ENCODE assay signal across 11 cellular contexts in genomic region chr3:133209871-133210550, GRCh38.
A peak's percentile ranks its signal among the peaks of the same experiment; 100 is the strongest.
DNase-seq lines count a peak whose midpoint lies in the region; ATAC-seq lines count a peak whose summit lies in the region.
"Had no signal": no experiment of that assay in that cellular context is flagged by ENCODE, and none has a peak within 500 bp of the region (broad histone marks: within the 10 kb centered on the region; RNA-seq: fewer than 3 reads in every experiment).

No MANE protein-coding gene starts in this region.

- no peak overlapping the region for H3K4me3 Mint-ChIP-seq in activated T-cell treated with anti-CD3 and anti-CD28 coated beads, Interleukin-2, amount 50 U/mL, for 24 hours
- H3K4me3 Mint-ChIP-seq in activated naive CD8-positive, alpha-beta T cell treated with anti-CD3 and anti-CD28 coated beads, Interleukin-2, amount 10 ng/mL, durations not matched to agents 7 days and 5 days = peak overlapping the region; percentile 1
- H3K4me3 Mint-ChIP-seq in stimulated activated memory B cell treated with anti-CD40 and anti-IgM and Interleukin-4, amounts not matched to agents 10 μg/mL and 1 μg/mL and 100 μg/mL, for 72 hours = no peak overlapping the region

- no peaks in the 10 kb centered on the region for H3K36me3 Mint-ChIP-seq in activated T-cell treated with anti-CD3 and anti-CD28 coated beads, Interleukin-2, amount 50 U/mL, for 24 hours (ENCODE audit: low read depth)
- H3K36me3 Mint-ChIP-seq in activated naive CD8-positive, alpha-beta T cell treated with anti-CD3 and anti-CD28 coated beads, Interleukin-2, amount 10 ng/mL, durations not matched to agents 7 days and 5 days = no peaks in the 10 kb centered on the region
- H3K36me3 Mint-ChIP-seq in stimulated activated memory B cell treated with anti-CD40 and anti-IgM and Interleukin-4, amounts not matched to agents 10 μg/mL and 1 μg/mL and 100 μg/mL, for 72 hours = no peaks in the 10 kb centered on the region

- peak overlapping the region; percentile 13 for H3K27ac Mint-ChIP-seq in activated T-cell treated with anti-CD3 and anti-CD28 coated beads, Interleukin-2, amount 50 U/mL, for 24 hours
- H3K27ac Mint-ChIP-seq in activated naive CD8-positive, alpha-beta T cell treated with anti-CD3 and anti-CD28 coated beads, Interleukin-2, amount 10 ng/mL, durations not matched to agents 7 days and 5 days = peak overlapping the region; percentile 14
- no peak overlapping the region for H3K27ac Mint-ChIP-seq in stimulated activated memory B cell treated with anti-CD40 and anti-IgM and Interleukin-4, amounts not matched to agents 10 μg/mL and 1 μg/mL and 100 μg/mL, for 72 hours

- H3K27me3 Mint-ChIP-seq in activated T-cell treated with anti-CD3 and anti-CD28 coated beads, Interleukin-2, amount 50 U/mL, for 24 hours = peaks cover 22% of the 10 kb centered on the region
- H3K27me3 Mint-ChIP-seq in activated naive CD8-positive, alpha-beta T cell treated with anti-CD3 and anti-CD28 coated beads, Interleukin-2, amount 10 ng/mL, durations not matched to agents 7 days and 5 days = peaks cover 9% of the 10 kb centered on the region
- H3K27me3 Mint-ChIP-seq in stimulated activated memory B cell treated with anti-CD40 and anti-IgM and Interleukin-4, amounts not matched to agents 10 μg/mL and 1 μg/mL and 100 μg/mL, for 72 hours = peaks cover 18% of the 10 kb centered on the region

- H3K9me3 Mint-ChIP-seq in activated T-cell treated with anti-CD3 and anti-CD28 coated beads, Interleukin-2, amount 50 U/mL, for 24 hours = no peaks in the 10 kb centered on the region
- no peaks in the 10 kb centered on the region for H3K9me3 Mint-ChIP-seq in activated naive CD8-positive, alpha-beta T cell treated with anti-CD3 and anti-CD28 coated beads, Interleukin-2, amount 10 ng/mL, durations not matched to agents 7 days and 5 days
- no peaks in the 10 kb centered on the region for H3K9me3 Mint-ChIP-seq in stimulated activated memory B cell treated with anti-CD40 and anti-IgM and Interleukin-4, amounts not matched to agents 10 μg/mL and 1 μg/mL and 100 μg/mL, for 72 hours

- DNase-seq in activated T-cell treated with anti-CD3 and anti-CD28 coated beads, Interleukin-2, amount 50 U/mL, for 24 hours = no peak
- DNase-seq in activated T-cell treated with anti-CD3 and anti-CD28 coated beads for 4 hours (no peak), NCI-H1048 (lab: John Stamatoyannopoulos, UW) (peak; percentile 54)
- no peak for DNase-seq in activated naive CD8-positive, alpha-beta T cell treated with anti-CD3 and anti-CD28 coated beads, Interleukin-2, amount 10 ng/mL, durations not matched to agents 7 days and 5 days
- no peak for DNase-seq in stimulated activated CD4-positive, alpha-beta T cell treated with anti-CD3 and anti-CD28 coated beads, Interleukin-4, amount 100 ng/mL, for 24 hours
- DNase-seq: body of pancreas, left lung, MG63 had no signal

- H3K4me1 Mint-ChIP-seq in activated T-cell treated with anti-CD3 and anti-CD28 coated beads, Interleukin-2, amount 50 U/mL, for 24 hours (ENCODE audit: low read depth) = peaks cover 21% of the 10 kb centered on the region
- H3K4me1 Mint-ChIP-seq in activated naive CD8-positive, alpha-beta T cell treated with anti-CD3 and anti-CD28 coated beads, Interleukin-2, amount 10 ng/mL, durations not matched to agents 7 days and 5 days = peaks cover 26% of the 10 kb centered on the region
- peaks cover 31% of the 10 kb centered on the region for H3K4me1 Mint-ChIP-seq in stimulated activated memory B cell treated with anti-CD40 and anti-IgM and Interleukin-4, amounts not matched to agents 10 μg/mL and 1 μg/mL and 100 μg/mL, for 72 hours

- ATAC-seq in activated naive CD8-positive, alpha-beta T cell treated with anti-CD3 and anti-CD28 coated beads, Interleukin-2, amount 10 ng/mL, durations not matched to agents 7 days and 5 days (ENCODE audit: low read depth) = peak; percentile 59
- peak; percentile 55 for ATAC-seq in stimulated activated memory B cell treated with anti-CD40 and anti-IgM and Interleukin-4, amounts not matched to agents 10 μg/mL and 1 μg/mL and 100 μg/mL, for 72 hours
- no peak for ATAC-seq in GM18511 (IDR thresholded peaks at IDR 0.05; ENCODE audit: unreplicated experiment)
- no peak for ATAC-seq in HG03039 (IDR thresholded peaks at IDR 0.05; ENCODE audit: unreplicated experiment)
- ATAC-seq: body of pancreas, left lung had no signal

- POLR2A ChIA-PET in activated naive CD8-positive, alpha-beta T cell treated with anti-CD3 and anti-CD28 coated beads, Interleukin-2, amount 10 ng/mL, durations not matched to agents 7 days and 5 days (lab: Charles Lee) = no interaction called here

Comparison
In these comparisons a context has a peak if more than half of its experiments do, and no peak if none do; other contexts are left out.
1. ATAC-seq: peak in activated naive CD8-positive, alpha-beta T cell treated with anti-CD3 and anti-CD28 coated beads, Interleukin-2, amount 10 ng/mL, durations not matched to agents 7 days and 5 days (single experiment) and stimulated activated memory B cell treated with anti-CD40 and anti-IgM and Interleukin-4, amounts not matched to agents 10 μg/mL and 1 μg/mL and 100 μg/mL, for 72 hours (single experiment); none in GM18511 (single experiment) and HG03039 (single experiment).